In the genomic region with DNA sequence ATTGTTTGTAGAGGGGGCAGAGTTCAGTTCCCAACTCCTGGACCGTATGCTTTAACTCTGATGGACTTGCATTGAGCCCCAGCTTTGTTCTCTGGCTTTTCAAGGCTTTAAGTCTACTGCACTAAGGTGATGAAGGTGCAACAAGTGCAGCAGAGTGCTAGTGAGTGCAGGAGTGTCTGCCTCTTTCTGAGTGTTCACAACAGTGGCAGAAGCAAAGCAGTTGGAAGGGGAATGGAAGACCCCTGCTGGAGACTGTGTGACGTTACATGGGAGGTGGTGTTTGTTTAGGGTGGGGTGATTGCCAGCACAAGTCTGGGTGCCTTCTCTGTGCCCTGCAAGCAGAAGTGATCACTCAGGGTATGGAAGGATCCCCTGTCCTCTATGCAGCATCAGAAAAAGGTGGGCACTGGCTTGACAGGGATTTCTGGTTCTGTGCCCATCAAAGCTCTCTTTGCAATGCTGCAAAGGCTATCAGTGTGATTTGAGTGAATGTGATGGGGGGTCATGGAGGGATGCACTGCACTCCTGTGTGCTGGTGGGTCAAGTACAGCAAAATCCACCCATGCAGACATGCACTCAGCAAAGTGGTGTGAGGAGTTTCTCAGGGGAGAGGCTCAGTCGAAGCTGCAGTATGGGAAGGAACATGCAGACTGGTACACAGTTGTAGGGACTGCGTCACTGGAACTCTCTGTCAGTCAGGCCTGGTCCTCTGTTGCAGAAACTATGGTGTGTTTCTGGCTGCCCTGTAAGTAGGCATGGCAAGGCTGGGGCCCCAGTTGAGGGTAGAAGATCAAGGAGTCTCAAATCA, we compare ENCODE assay signal across 8 cellular contexts.
DNase-seq lines count a peak whose midpoint lies in the region; ATAC-seq, FAIRE-seq and TF ChIP-seq lines count a peak whose summit lies in the region.

No MANE protein-coding gene starts in this region.

- DNase-seq in HAP-1 (ENCODE audit: low spot score in 2 of 2) (peak; percentile 26 to 44), NCI-H748 treated with DMSO at 0.1 percent for 48 hours (lab: John Stamatoyannopoulos, UW) (peak; percentile 0), kidney tubule cell (ENCODE audit: low spot score) (peak; percentile 36), H54 (ENCODE audit: insufficient read length, low spot score) (no peak)
- no peak for DNase-seq in activated naive CD4-positive, alpha-beta T cell treated with Interleukin-2 at 50 U/mL for 16 hours

- in situ Hi-C loops in HAP-1 (cut with MboI; ENCODE audit: low sequenced_read_pairs), result no loop called here

- peak; percentile 55; the same call in 1 of the 2 replicates for TF ChIP-seq CTCF in GM12875 (IDR thresholded peaks at IDR 0.05; ENCODE audit: borderline replicate concordance, insufficient read depth, low read depth, low read length)
- TF ChIP-seq CTCF in gastroesophageal sphincter (IDR thresholded peaks at IDR 0.05), result no peak

- FAIRE-seq in H54 (lab: Jason Lieb, UNC), result no peak

- ATAC-seq in HG02763 (IDR thresholded peaks at IDR 0.05; ENCODE audit: unreplicated experiment) (no peak), gastroesophageal sphincter (no peak)

- no peak overlapping the region for H3K27ac ChIP-seq in gastroesophageal sphincter

- no peaks in the 10 kb centered on the region for H3K36me3 ChIP-seq in HAP-1 (replicated peaks)
- no peaks in the 10 kb centered on the region for H3K36me3 ChIP-seq in gastroesophageal sphincter

- WGBS in gastroesophageal sphincter (ENCODE audit: low coverage in 1 of 2), 2 donors, result 57 to 79% methylated on average over 2 to 3 of the region's 4 CpGs

- TF ChIP-seq POLR2A in H54 (IDR thresholded peaks at IDR 0.05; ENCODE audit: low read depth, low read length) (no peak), gastroesophageal sphincter (IDR thresholded peaks at IDR 0.05) (no peak)

- no peaks in the 10 kb centered on the region for H3K27me3 ChIP-seq in HAP-1 (ENCODE audit: low read depth)
- no peaks in the 10 kb centered on the region for H3K27me3 ChIP-seq in gastroesophageal sphincter

- H3K4me3 ChIP-seq in GM12875 (ENCODE audit: low read depth, low read length), result no peak overlapping the region
- no peak overlapping the region for H3K4me3 ChIP-seq in HAP-1
- no peak overlapping the region for H3K4me3 ChIP-seq in gastroesophageal sphincter

- H3K9me3 ChIP-seq in HAP-1, result no peaks in the 10 kb centered on the region
- no peaks in the 10 kb centered on the region for H3K9me3 ChIP-seq in gastroesophageal sphincter

- H3K4me1 ChIP-seq in HAP-1 (no peaks in the 10 kb centered on the region), gastroesophageal sphincter (no peaks in the 10 kb centered on the region)

- no peak for TF ChIP-seq EP300 in gastroesophageal sphincter (IDR thresholded peaks at IDR 0.05)

Comparison
In these comparisons a context has a peak if more than half of its experiments do, and no peak if none do; other contexts are left out.
1. DNase-seq: peak in HAP-1 (2 of 2), NCI-H748 treated with DMSO at 0.1 percent for 48 hours (single experiment) and kidney tubule cell (single experiment); none in H54 (single experiment) and activated naive CD4-positive, alpha-beta T cell treated with Interleukin-2 at 50 U/mL for 16 hours (single experiment).